8 cellular contexts compared by ENCODE assay signal in genomic region chr19:1651061-1651547, GRCh38. TPM values are rescaled to one million over a fixed set of nuclear protein-coding genes. Genes with fewer than 3 reads are reported as not detected.
DNase-seq lines count a peak whose midpoint lies in the region; ATAC-seq and TF ChIP-seq lines count a peak whose summit lies in the region.

No MANE protein-coding gene starts in this region.

- intact Hi-C loops in OCI-LY7 (cut with micrococcal nuclease; ENCODE audit: unreplicated experiment): no loop called here

- POLR2A ChIA-PET in OCI-LY7 (lab: Charles Lee): interaction anchor here (0.7 to 1.6 kb wide), 4 partner anchors 18 to 474 kb away, joined by 3 to 6 read pairs (median 4); no protein-coding TSS in a partner anchor

- peak overlapping the region; percentile 98 for H3K9ac ChIP-seq in iPS-18a (ENCODE audit: low read length)

- DNase-seq in GM03348 (ENCODE audit: low spot score) (peak; percentile 47), OCI-LY7 (ENCODE audit: low spot score) (peak; percentile 75), AML-193 (lab: John Stamatoyannopoulos, UW) (no peak)
- peak; percentile 65 for DNase-seq in activated naive CD4-positive, alpha-beta T cell treated with Interleukin-2 at 50 U/mL for 16 hours
- DNase-seq in stimulated activated CD4-positive, alpha-beta T cell treated with anti-CD3 and anti-CD28 coated beads, Interleukin-2, amount 100 ng/mL, for 48 hours: peak; percentile 36 to 42

- CTCF ChIA-PET in OCI-LY7 (lab: Charles Lee; ENCODE audit: unreplicated experiment): interaction anchor here (0.9 kb wide), 1 partner anchor 10 kb away, joined by 8 read pairs; no protein-coding TSS in a partner anchor

- peaks cover 55% of the 10 kb centered on the region for H3K36me3 ChIP-seq in OCI-LY7 (ENCODE audit: insufficient read depth, low read length)
- H3K36me3 ChIP-seq in iPS-18a (ENCODE audit: control insufficient read depth, low read depth, low read length): peaks cover 37% of the 10 kb centered on the region

- peaks cover 61% of the 10 kb centered on the region for H3K4me1 ChIP-seq in OCI-LY7 (ENCODE audit: insufficient read depth, low read length, poor library complexity, severe bottlenecking)
- peaks cover 4% of the 10 kb centered on the region for H3K4me1 ChIP-seq in iPS-18a (ENCODE audit: control insufficient read depth, low read depth, low read length)

- no peak overlapping the region for H2AFZ ChIP-seq in OCI-LY7 (ENCODE audit: low read length)

- H4K20me1 ChIP-seq in OCI-LY7 (ENCODE audit: insufficient read depth, low read length): no peaks in the 10 kb centered on the region

- no TSS peak for BruUV-seq in OCI-LY7 (replicated peaks; lab: Mats Ljungman, UMichigan)

- H3K9me3 ChIP-seq in OCI-LY7 (ENCODE audit: low read length) (no peaks in the 10 kb centered on the region), iPS-18a (ENCODE audit: control insufficient read depth, low read depth, low read length) (no peaks in the 10 kb centered on the region)

- H3K4me3 ChIP-seq in OCI-LY7 (ENCODE audit: low read depth, low read length, poor library complexity, severe bottlenecking): peak overlapping the region; percentile 94
- H3K4me3 ChIP-seq in iPS-18a (ENCODE audit: low read length): peak overlapping the region; percentile 83

- no peaks in the 10 kb centered on the region for H3K27me3 ChIP-seq in iPS-18a (ENCODE audit: control insufficient read depth, insufficient read depth, low read length)

- H3K27ac ChIP-seq in OCI-LY7 (ENCODE audit: low read depth, low read length, poor library complexity, severe bottlenecking) (peak overlapping the region; percentile 98), iPS-18a (ENCODE audit: low read length) (peak overlapping the region; percentile 94)

- H3K9me2 ChIP-seq in OCI-LY7 (ENCODE audit: insufficient read depth, low read length): no peaks in the 10 kb centered on the region

- peaks cover 54% of the 10 kb centered on the region for H3K79me2 ChIP-seq in OCI-LY7 (ENCODE audit: insufficient read depth, low read depth, low read length)

- H3K4me2 ChIP-seq in OCI-LY7 (ENCODE audit: low read length): peak overlapping the region; percentile 93

- no peak for TF ChIP-seq CTCF in OCI-LY7 (conservative IDR thresholded peaks at IDR 0.05; ENCODE audit: low read length)

- ATAC-seq in GM19035 (IDR thresholded peaks at IDR 0.05; ENCODE audit: unreplicated experiment) (no peak), GM21717 (IDR thresholded peaks at IDR 0.05; ENCODE audit: unreplicated experiment) (no peak)

RNA-seq across cellular contexts. Expression of gene TCF3, which starts 1.3 kb away (rescaled TPM):
- total RNA-seq in OCI-LY7 (2014; rRNA removed; shearing (Covaris generic)): 413 and 518 TPM in 2 replicates
- total RNA-seq in OCI-LY7 (2022): 811 and 878 TPM in 2 replicates

RNA-seq across cellular contexts. Expression of gene UQCR11, which starts 45.8 kb away (rescaled TPM):
- 85.3 and 86.2 TPM in 2 replicates for total RNA-seq in OCI-LY7 (2014; rRNA removed; shearing (Covaris generic))
- 143 and 187 TPM in 2 replicates for total RNA-seq in OCI-LY7 (2022)

RNA-seq across cellular contexts. Expression of gene MBD3, which starts 58.4 kb away (rescaled TPM):
- total RNA-seq in OCI-LY7 (2014; rRNA removed; shearing (Covaris generic)): 147 and 172 TPM in 2 replicates
- total RNA-seq in OCI-LY7 (2022): 168 TPM in 2 replicates

Comparison
In these comparisons a context has a peak if more than half of its experiments do, and no peak if none do; other contexts are left out.
1. DNase-seq: peak in GM03348 (single experiment), OCI-LY7 (single experiment), activated naive CD4-positive, alpha-beta T cell treated with Interleukin-2 at 50 U/mL for 16 hours (single experiment) and stimulated activated CD4-positive, alpha-beta T cell treated with anti-CD3 and anti-CD28 coated beads, Interleukin-2, amount 100 ng/mL, for 48 hours (2 of 2); none in AML-193 (0 of 2).